1 cellular context compared by ENCODE assay signal in genomic region chr5:159990506-159990905, GRCh38.
TF ChIP-seq lines count a peak whose summit lies in the region.

No MANE protein-coding gene starts in this region.

TF ChIP-seq in GM12878, 131 proteins besides CTCF, POLR2A, EP300 and RAD21 (continued from another document):
- TF ChIP-seq NKRF (conservative IDR thresholded peaks at IDR 0.05) = no peak
- no peak for TF ChIP-seq RCOR1 (conservative IDR thresholded peaks at IDR 0.05; ENCODE audit: low read depth, low read length)
- no peak for TF ChIP-seq NR2C1 (IDR thresholded peaks at IDR 0.05)
- TF ChIP-seq ZSCAN29 (IDR thresholded peaks at IDR 0.05) = no peak
- TF ChIP-seq ZNF24 (IDR thresholded peaks at IDR 0.05) = no peak
- no peak for TF ChIP-seq BCL11A (IDR thresholded peaks at IDR 0.05; ENCODE audit: low read depth, low read length)
